ENCODE assay signal across 24 cellular contexts in the genomic region with DNA sequence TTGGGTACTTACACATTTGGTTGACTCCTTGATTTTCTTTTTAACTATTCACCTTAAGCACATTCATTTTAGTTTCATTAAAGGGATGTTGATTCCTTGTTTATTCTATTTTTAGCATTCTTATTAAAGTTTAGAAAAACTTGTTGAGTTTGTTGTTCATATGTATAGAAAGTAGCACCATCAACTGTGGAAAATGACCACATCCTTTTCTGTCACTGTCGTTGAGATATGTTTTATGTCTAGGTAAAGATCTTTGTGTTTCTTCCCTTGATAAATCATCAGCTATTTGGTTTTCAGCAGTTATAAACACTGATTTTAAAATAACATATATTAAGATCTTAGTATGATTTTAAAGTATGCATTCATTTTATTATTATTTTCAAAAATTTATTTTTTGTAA. TPM values are rescaled to one million over a fixed set of nuclear protein-coding genes. Genes with fewer than 3 reads are reported as not detected.
A peak's percentile ranks its signal among the peaks of the same experiment; 100 is the strongest.
DNase-seq lines count a peak whose midpoint lies in the region; ATAC-seq, FAIRE-seq and TF ChIP-seq lines count a peak whose summit lies in the region.
"Had no signal": no experiment of that assay in that cellular context is flagged by ENCODE, and none has a peak within 500 bp of the region (broad histone marks: within the 10 kb centered on the region; RNA-seq: fewer than 3 reads in every experiment).

No MANE protein-coding gene starts in this region.

- no peak overlapping the region for H3K4me3 ChIP-seq in kidney (ENCODE audit: low read length in 2 of 2)
- H3K4me3 ChIP-seq: A549; BLaER1 treated with 17β-estradiol and CSF1 and Interleukin-3, amounts not matched to agents 10 nM and 100 nM; GM23248 had no signal

- no peak for TF ChIP-seq POLR2A in H54 (IDR thresholded peaks at IDR 0.05; ENCODE audit: low read depth, low read length)

- peaks cover 37% of the 10 kb centered on the region for H3K4me1 Mint-ChIP-seq in activated T-cell treated with anti-CD3 and anti-CD28 coated beads, Interleukin-2, amount 50 U/mL, for 72 hours (ENCODE audit: low read depth)
- H3K4me1 Mint-ChIP-seq in central memory CD8-positive, alpha-beta T cell: peaks cover 39% of the 10 kb centered on the region

- H3K27me3 Mint-ChIP-seq in activated T-cell treated with anti-CD3 and anti-CD28 coated beads, Interleukin-2, amount 50 U/mL, for 72 hours (ENCODE audit: low read depth): no peaks in the 10 kb centered on the region
- no peaks in the 10 kb centered on the region for H3K27me3 Mint-ChIP-seq in central memory CD8-positive, alpha-beta T cell
- H3K27me3 Mint-ChIP-seq: CD4-positive, alpha-beta T cell; CD8-positive, alpha-beta memory T cell had no signal

- H3K9ac ChIP-seq in kidney (ENCODE audit: low read length in 2 of 2): no peak overlapping the region
- H3K9ac ChIP-seq: BLaER1 treated with 17β-estradiol and CSF1 and Interleukin-3, amounts not matched to agents 10 nM and 100 nM; GM23248 had no signal

- no peak overlapping the region for H3K27ac ChIP-seq in kidney (ENCODE audit: low read depth in 2 of 2, low read length in 2 of 2)
- H3K27ac ChIP-seq: A549; BLaER1 treated with 17β-estradiol and CSF1 and Interleukin-3, amounts not matched to agents 10 nM and 100 nM; GM23248 had no signal

- H3K27ac Mint-ChIP-seq in activated T-cell treated with anti-CD3 and anti-CD28 coated beads, Interleukin-2, amount 50 U/mL, for 72 hours: peak overlapping the region; percentile 54
- no peak overlapping the region for H3K27ac Mint-ChIP-seq in central memory CD8-positive, alpha-beta T cell (ENCODE audit: low read depth)
- H3K27ac Mint-ChIP-seq: CD14-positive monocyte; CD4-positive, alpha-beta T cell; CD8-positive, alpha-beta memory T cell had no signal

- H3K4me3 Mint-ChIP-seq in activated T-cell treated with anti-CD3 and anti-CD28 coated beads, Interleukin-2, amount 50 U/mL, for 72 hours: no peak overlapping the region
- no peak overlapping the region for H3K4me3 Mint-ChIP-seq in central memory CD8-positive, alpha-beta T cell
- H3K4me3 Mint-ChIP-seq: CD14-positive monocyte; CD4-positive, alpha-beta T cell; H9 had no signal

- H3K9me3 Mint-ChIP-seq in activated T-cell treated with anti-CD3 and anti-CD28 coated beads, Interleukin-2, amount 50 U/mL, for 72 hours: no peaks in the 10 kb centered on the region
- no peaks in the 10 kb centered on the region for H3K9me3 Mint-ChIP-seq in central memory CD8-positive, alpha-beta T cell
- H3K9me3 Mint-ChIP-seq: CD4-positive, alpha-beta T cell; CD8-positive, alpha-beta memory T cell; H9 had no signal

- intact Hi-C loops in kidney (cut with DNase I): no loop called here

- no peak for DNase-seq in activated T-cell treated with anti-CD3 and anti-CD28 coated beads, Interleukin-2, amount 50 U/mL, for 72 hours
- DNase-seq in activated T-cell treated with anti-CD3 and anti-CD28 coated beads, Interleukin-2, amount 50 U/mL, for 48 hours: no peak
- no peak for DNase-seq in H54 (ENCODE audit: insufficient read length, low spot score)
- no peak for DNase-seq in central memory CD8-positive, alpha-beta T cell (ENCODE audit: low spot score in 2 of 2)
- DNase-seq in kidney: no peak
- DNase-seq in NCI-H128 (lab: John Stamatoyannopoulos, UW; ENCODE audit: unreplicated experiment): no peak
- DNase-seq in HuH-7 (ENCODE audit: low spot score): no peak
- DNase-seq: 8988T; ACHN; AML-193; BE2C; CD4-positive, alpha-beta T cell; CD8-positive, alpha-beta memory T cell; DMS53; DMS79 treated with DMSO at 0.1 percent for 48 hours; GM23248; H9 had no signal

- H3K4me1 ChIP-seq in kidney (ENCODE audit: control insufficient read depth in 1 of 2, insufficient read depth in 1 of 2, low read depth in 1 of 2, low read length in 2 of 2): no peaks in the 10 kb centered on the region
- H3K4me1 ChIP-seq: BE2C had no signal

- peaks cover 0 to 6% of the 10 kb centered on the region in 2 donors for H3K36me3 ChIP-seq in kidney (ENCODE audit: control insufficient read depth in 1 of 2, insufficient read depth in 2 of 2, low read length in 2 of 2)

- FAIRE-seq in H54 (lab: Jason Lieb, UNC): peak; percentile 11
- peak; percentile 32 for FAIRE-seq in kidney (lab: Jason Lieb, UNC)
- FAIRE-seq: A549, GM12892, H1 had no signal

- peaks cover 10 to 23% of the 10 kb centered on the region in 2 donors for H3K36me3 Mint-ChIP-seq in activated T-cell treated with anti-CD3 and anti-CD28 coated beads, Interleukin-2, amount 50 U/mL, for 72 hours (ENCODE audit: insufficient read depth in 2 of 2)
- H3K36me3 Mint-ChIP-seq in central memory CD8-positive, alpha-beta T cell (ENCODE audit: insufficient read depth): peaks cover 27% of the 10 kb centered on the region

- H3K9me3 ChIP-seq in kidney (ENCODE audit: control insufficient read depth in 1 of 2, low read length in 2 of 2): no peaks in the 10 kb centered on the region
- H3K9me3 ChIP-seq: A549, BE2C had no signal

- no peak for ATAC-seq in activated T-cell treated with anti-CD3 and anti-CD28 coated beads, Interleukin-2, amount 50 U/mL, for 72 hours (replicated peaks in 1 of 2)
- peak; percentile 43 for ATAC-seq in central memory CD8-positive, alpha-beta T cell (replicated peaks; ENCODE audit: extremely low read depth, poor library complexity, severe bottlenecking)
- ATAC-seq in esophagus mucosa: no peak
- ATAC-seq: A549, HCT116 had no signal

- TF ChIP-seq CTCF in kidney (IDR thresholded peaks at IDR 0.05; ENCODE audit: borderline replicate concordance, extremely low read depth, insufficient read depth): no peak

RNA-seq across cellular contexts. Expression of a gene that starts 25.1 kb away (rescaled TPM):
- total RNA-seq in activated T-cell treated with anti-CD3 and anti-CD28 coated beads, Interleukin-2, amount 50 U/mL, for 72 hours: 10 to 100 TPM; 70.3 to 75.8 TPM
- 36.7 TPM for total RNA-seq in kidney
- polyA plus RNA-seq in kidney (ENCODE audit: insufficient read depth, low read depth, low replicate concordance): 5.4 TPM
- 6.1 TPM for total RNA-seq in esophagus mucosa
